10 cellular contexts compared by ENCODE assay signal in the genomic region with DNA sequence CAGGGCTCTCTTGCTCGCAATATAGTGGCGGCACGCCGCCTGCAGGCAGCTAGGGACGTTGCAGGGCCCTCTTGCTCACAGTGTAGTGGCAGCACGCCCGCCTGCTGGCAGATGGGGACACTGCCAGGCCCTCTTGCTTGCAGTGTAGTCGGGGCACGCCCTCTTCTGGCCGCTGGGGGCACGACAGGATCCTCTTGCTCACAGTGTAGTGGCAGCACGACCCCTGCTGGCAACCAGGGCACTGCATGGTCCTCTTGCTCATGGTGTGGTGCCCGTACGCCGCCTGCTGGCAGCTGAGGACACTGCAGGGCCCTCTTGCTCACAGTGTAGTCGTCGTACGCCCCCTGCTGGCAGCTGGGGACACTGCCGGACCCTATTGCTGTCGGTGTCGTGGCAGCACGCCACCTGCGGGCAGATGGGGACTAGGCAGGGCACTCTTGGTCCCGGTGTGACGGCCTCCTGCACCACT. TPM values are rescaled to one million over a fixed set of nuclear protein-coding genes. Genes with fewer than 3 reads are reported as not detected.
DNase-seq lines count a peak whose midpoint lies in the region; ATAC-seq, FAIRE-seq and TF ChIP-seq lines count a peak whose summit lies in the region.
"Not testable (repeated sequence)": the region's sequence is repeated elsewhere in the genome, so short reads cannot be mapped to it uniquely, and the experiment has no call there.
"Had no signal": no experiment of that assay in that cellular context is flagged by ENCODE, and none has a peak within 500 bp of the region (broad histone marks: within the 10 kb centered on the region; RNA-seq: fewer than 3 reads in every experiment).

No MANE protein-coding gene starts in this region.

- not testable (repeated sequence) for H3K4me1 Mint-ChIP-seq in naive B cell

- H2BK5ac ChIP-seq in H1 (ENCODE audit: low read depth, low read length): not testable (repeated sequence)

- H3K18ac ChIP-seq in H1 (ENCODE audit: extremely low read depth, low read length): not testable (repeated sequence)

- H3K36me3 Mint-ChIP-seq in naive B cell: not testable (repeated sequence)

- not testable (repeated sequence) for H4K5ac ChIP-seq in H1 (ENCODE audit: insufficient read length, low read depth, low read length)

- 91% methylated on average over 6 of the region's 25 CpGs; no CpG with 5 or more reads in 1 of the 2 experiments for WGBS in H1 (ENCODE audit: extremely low coverage in 1 of 2, insufficient coverage in 1 of 2, insufficient read length in 1 of 2, insufficient replicate concordance in 2 of 2, low coverage in 1 of 2, low lambda C conversion rate in 2 of 2, missing lambda C conversion rate in 1 of 2), 2 experiments
- WGBS in testis, 2 donors: 28% methylated on average over 9 of the region's 25 CpGs; no CpG with 5 or more reads in 1 of the 2 donors

- not testable (repeated sequence) for H3K4me3 ChIP-seq in OCI-LY1 (ENCODE audit: low read depth, low read length, poor library complexity, severe bottlenecking); H1 (ENCODE audit: extremely low read depth in 1 of 4, insufficient read depth in 2 of 4, low read depth in 3 of 4, low read length in 4 of 4); testis

- not testable (repeated sequence) for H3K4ac ChIP-seq in H1 (replicated peaks; ENCODE audit: insufficient read length, low read depth, low read length)

- H4K8ac ChIP-seq in H1 (ENCODE audit: extremely low read depth, insufficient read depth, low read length): not testable (repeated sequence)

- not testable (repeated sequence) for H3K9me3 ChIP-seq in OCI-LY1 (ENCODE audit: low read length); testis
- peaks cover 9 to 15% of the 10 kb centered on the region in 2 experiments for H3K9me3 ChIP-seq in H1 (ENCODE audit: insufficient read depth in 2 of 2, low read depth in 1 of 2, low read length in 1 of 2)

- H4K20me1 ChIP-seq in OCI-LY1 (ENCODE audit: insufficient read depth, low read length); H1 (replicated peaks in 1 of 2; ENCODE audit: control insufficient read depth in 1 of 2, insufficient read depth in 2 of 2, low read length in 2 of 2): not testable (repeated sequence)

- POLR2A ChIA-PET in H1 (lab: Charles Lee; ENCODE audit: partially characterized antibody): not testable (repeated sequence)

- H3K27me3 Mint-ChIP-seq in naive B cell: not testable (repeated sequence)

- H3K27ac ChIP-seq in OCI-LY1 (ENCODE audit: low read depth, low read length, poor library complexity, severe bottlenecking); H1 (ENCODE audit: low read depth, low read length); testis: not testable (repeated sequence)

- not testable (repeated sequence) for TF ChIP-seq POLR2A in H1 (IDR thresholded peaks at IDR 0.05; ENCODE audit: control extremely low read depth in 1 of 2, low read depth in 2 of 2, low read length in 2 of 2); testis (IDR thresholded peaks at IDR 0.05)

- H2BK20ac ChIP-seq in H1 (ENCODE audit: low read length): not testable (repeated sequence)

- not testable (repeated sequence) for H3K14ac ChIP-seq in H1 (ENCODE audit: insufficient read length)

- H2BK12ac ChIP-seq in H1 (ENCODE audit: low read depth, low read length): not testable (repeated sequence)

- not testable (repeated sequence) for FAIRE-seq in H1 (lab: Jason Lieb, UNC)

- H3K4me2 ChIP-seq in OCI-LY1 (ENCODE audit: low read length); H1 (ENCODE audit: insufficient read depth in 1 of 2, low read depth in 2 of 2, low read length in 2 of 2): not testable (repeated sequence)

- H3K4me1 ChIP-seq in OCI-LY1 (ENCODE audit: insufficient read depth, low read length, severe bottlenecking); H1 (replicated peaks in 1 of 4; ENCODE audit: control insufficient read depth in 3 of 4, insufficient read depth in 4 of 4, low read length in 3 of 4); testis: not testable (repeated sequence)

- H3K9me2 ChIP-seq in OCI-LY1 (ENCODE audit: low read depth, low read length): not testable (repeated sequence)

- not testable (repeated sequence) for H2BK120ac ChIP-seq in H1 (replicated peaks; ENCODE audit: low read depth, low read length)

- not testable (repeated sequence) for H3K79me1 ChIP-seq in H1 (ENCODE audit: low read depth, low read length)

- H3K9me3 Mint-ChIP-seq in naive B cell: not testable (repeated sequence)

- not testable (repeated sequence) for H2AFZ ChIP-seq in OCI-LY1 (ENCODE audit: low read length); H1 (ENCODE audit: low read length)

- intact Hi-C loops in testis (cut with DNase I; ENCODE audit: low total_unique reads): not testable (repeated sequence)

- not testable (repeated sequence) for H4K91ac ChIP-seq in H1 (replicated peaks; ENCODE audit: insufficient read length, low read length)

- H3K23ac ChIP-seq in H1 (ENCODE audit: insufficient read length): not testable (repeated sequence)

- not testable (repeated sequence) for H3K23me2 ChIP-seq in H1 (ENCODE audit: low read depth, low read length)

- not testable (repeated sequence) for H3K79me2 ChIP-seq in OCI-LY1 (ENCODE audit: insufficient read depth, low read length); H1 (ENCODE audit: control insufficient read depth in 1 of 2, insufficient read depth in 2 of 2, low read length in 2 of 2)

- H3K9ac ChIP-seq in OCI-LY1 (ENCODE audit: low read length); H1 (replicated peaks in 1 of 4; ENCODE audit: extremely low read depth in 1 of 4, low read depth in 3 of 4, low read length in 3 of 4): not testable (repeated sequence)

- H3K36me3 ChIP-seq in OCI-LY1 (ENCODE audit: insufficient read depth, low read length); H1 (ENCODE audit: control insufficient read depth in 2 of 4, insufficient read depth in 4 of 4, low read length in 3 of 4); testis (ENCODE audit: low read depth, missing control alignments): not testable (repeated sequence)

- ATAC-seq in GM18502 (IDR thresholded peaks at IDR 0.05; ENCODE audit: poor library complexity, unreplicated experiment): peak; percentile 85
- peak; percentile 67 for ATAC-seq in GM21526 (IDR thresholded peaks at IDR 0.05; ENCODE audit: low FRiP score, unreplicated experiment)
- peak; percentile 47 for ATAC-seq in HG03060 (IDR thresholded peaks at IDR 0.05; ENCODE audit: low read depth, unreplicated experiment)
- ATAC-seq in naive B cell (ENCODE audit: low read depth in 2 of 2): peak; percentile 56 to 60

- H3K27ac Mint-ChIP-seq in naive B cell: not testable (repeated sequence)

- peak; percentile 74 for DNase-seq in activated CD8-positive, alpha-beta memory T cell treated with anti-CD3 and anti-CD28 coated beads, Interleukin-2, amount 50 U/mL, for 48 hours
- not testable (repeated sequence) for DNase-seq in H1 (ENCODE audit: low read depth in 1 of 2, low spot score in 2 of 2); naive B cell
- peak; percentile 84 for DNase-seq in testis

- not testable (repeated sequence) for H3K56ac ChIP-seq in H1 (replicated peaks; ENCODE audit: insufficient read length, low read depth, low read length)

- not testable (repeated sequence) for H3K4me3 Mint-ChIP-seq in naive B cell

- CTCF ChIA-PET in H1 (lab: Charles Lee; ENCODE audit: partially characterized antibody): not testable (repeated sequence)

- H3K27me3 ChIP-seq in OCI-LY1 (ENCODE audit: insufficient read depth, low read length); H1 (replicated peaks in 1 of 4; ENCODE audit: control insufficient read depth in 3 of 4, extremely low read depth in 1 of 4, insufficient read depth in 3 of 4, low read length in 3 of 4); testis: not testable (repeated sequence)

- TF ChIP-seq EP300 in H1 (IDR thresholded peaks at IDR 0.05; ENCODE audit: borderline replicate concordance in 1 of 2, low read depth in 2 of 2, low read length in 2 of 2): not testable (repeated sequence)

- peak; percentile 53 for TF ChIP-seq CTCF in OCI-LY1 (IDR thresholded peaks at IDR 0.05; ENCODE audit: low read length)
- TF ChIP-seq CTCF in H1 (IDR thresholded peaks at IDR 0.05; ENCODE audit: control extremely low read depth in 1 of 3, insufficient read depth in 1 of 3, low read depth in 1 of 3, low read length in 3 of 3): peak; percentile 4 to 29 (median 8); a peak in 3 of 4 replicates
- peak in 1 of 3 experiments; percentile 60 for TF ChIP-seq CTCF in testis (IDR thresholded peaks at IDR 0.05)

- not testable (repeated sequence) for TF ChIP-seq RAD21 in H1 (IDR thresholded peaks at IDR 0.05 in 1 of 2, conservative IDR thresholded peaks at IDR 0.05 in 1 of 2; ENCODE audit: low read depth in 2 of 2, low read length in 2 of 2)

- not testable (repeated sequence) for H2AK5ac ChIP-seq in H1 (ENCODE audit: low read depth, low read length)

- not testable (repeated sequence) for H3F3A ChIP-seq in OCI-LY1 (ENCODE audit: insufficient read depth, low read length)

- H2BK15ac ChIP-seq in H1 (ENCODE audit: low read length): not testable (repeated sequence)

RNA-seq across cellular contexts. Expression of gene SCGB1C1, which starts 3.0 kb away (rescaled TPM):
- total RNA-seq in H1 (2021; fragmentation: NEBNext Ultra II Directional; extraction: Animal tissue kit (Norgen Biotek cat#: 25700)): not detected in 2 replicates
- polyA plus RNA-seq in H1 (2011; rRNA removed) (not detected in 2 replicates), naive B cell (ENCODE audit: low read depth in 6 of 6) (1 to 10 TPM in 2 of 6 donors, not detected in 4; 1.9 to 2.1 TPM), testis (ENCODE audit: insufficient read depth, low read depth, low replicate concordance) (not detected)
- polyA plus RNA-seq in H1 (2011; cell fraction: cytosol; rRNA removed): not detected
- polyA plus RNA-seq in H1 (2011; cell fraction: nucleus; rRNA removed): not detected
- not detected in 4 replicates for polyA plus RNA-seq in H1 (2012, experiment 1 of 2)
- polyA plus RNA-seq in H1 (2012, experiment 2 of 2): not detected
- polyA plus RNA-seq in H1 (2013, experiment 1 of 2): not detected
- not detected for polyA plus RNA-seq in H1 (2013, experiment 2 of 2)
- polyA minus RNA-seq in H1 (2011; rRNA and poly(A)+ RNA removed): not detected in 2 replicates
- not detected for polyA minus RNA-seq in H1 (2011; cell fraction: cytosol; rRNA and poly(A)+ RNA removed)
- not detected for polyA minus RNA-seq in H1 (2011; cell fraction: nucleus; rRNA and poly(A)+ RNA removed)
- not detected for total RNA-seq in testis
- total RNA-seq: frontal cortex, H7 had no signal

RNA-seq across cellular contexts. Expression of gene BET1L, which starts 17.3 kb away (rescaled TPM):
- 37.9 and 40.2 TPM in 2 replicates for total RNA-seq in H1 (2021; fragmentation: NEBNext Ultra II Directional; extraction: Animal tissue kit (Norgen Biotek cat#: 25700))
- polyA plus RNA-seq in H1 (2011; rRNA removed) (61.9 and 71.1 TPM in 2 replicates), naive B cell (ENCODE audit: low read depth in 6 of 6) (10 to 100 TPM; 23.4 to 72.3 (median 44.7) TPM), testis (ENCODE audit: insufficient read depth, low read depth, low replicate concordance) (79.9 TPM)
- polyA plus RNA-seq in H1 (2011; cell fraction: cytosol; rRNA removed): 41.0 TPM
- 69.5 TPM for polyA plus RNA-seq in H1 (2011; cell fraction: nucleus; rRNA removed)
- 26.7 to 37.3 TPM (median 33.5 TPM) in 4 replicates for polyA plus RNA-seq in H1 (2012, experiment 1 of 2)
- polyA plus RNA-seq in H1 (2012, experiment 2 of 2): 31.1 TPM
- polyA plus RNA-seq in H1 (2013, experiment 1 of 2): 21.9 TPM
- 22.9 TPM for polyA plus RNA-seq in H1 (2013, experiment 2 of 2)
- 54.1 and 75.4 TPM in 2 replicates for polyA minus RNA-seq in H1 (2011; rRNA and poly(A)+ RNA removed)
- 20.7 TPM for polyA minus RNA-seq in H1 (2011; cell fraction: cytosol; rRNA and poly(A)+ RNA removed)
- polyA minus RNA-seq in H1 (2011; cell fraction: nucleus; rRNA and poly(A)+ RNA removed): 64.7 TPM
- total RNA-seq in testis: 10 to 100 TPM; 43.7 to 47.5 TPM

RNA-seq across cellular contexts. Expression of gene RIC8A, which starts 17.6 kb away (rescaled TPM):
- total RNA-seq in H1 (2021; fragmentation: NEBNext Ultra II Directional; extraction: Animal tissue kit (Norgen Biotek cat#: 25700)): 67.0 and 76.7 TPM in 2 replicates
- polyA plus RNA-seq in H1 (2011; rRNA removed) (105 and 123 TPM in 2 replicates), naive B cell (ENCODE audit: low read depth in 6 of 6) (10 to 100 TPM; 66.8 to 83.6 (median 72.6) TPM), testis (ENCODE audit: insufficient read depth, low read depth, low replicate concordance) (132 TPM)
- polyA plus RNA-seq in H1 (2011; cell fraction: cytosol; rRNA removed): 82.4 TPM
- polyA plus RNA-seq in H1 (2011; cell fraction: nucleus; rRNA removed): 234 TPM
- polyA plus RNA-seq in H1 (2012, experiment 1 of 2): 49.0 to 68.8 TPM (median 62.1 TPM) in 4 replicates
- 53.7 TPM for polyA plus RNA-seq in H1 (2012, experiment 2 of 2)
- 37.2 TPM for polyA plus RNA-seq in H1 (2013, experiment 1 of 2)
- 43.2 TPM for polyA plus RNA-seq in H1 (2013, experiment 2 of 2)
- polyA minus RNA-seq in H1 (2011; rRNA and poly(A)+ RNA removed): 82.0 and 141 TPM in 2 replicates
- 42.5 TPM for polyA minus RNA-seq in H1 (2011; cell fraction: cytosol; rRNA and poly(A)+ RNA removed)
- polyA minus RNA-seq in H1 (2011; cell fraction: nucleus; rRNA and poly(A)+ RNA removed): 82.7 TPM
- total RNA-seq in testis: 100 to 1,000 TPM; 104 to 108 TPM

RNA-seq across cellular contexts. Expression of gene SIRT3, which starts 46.3 kb away (rescaled TPM):
- total RNA-seq in H1 (2021; fragmentation: NEBNext Ultra II Directional; extraction: Animal tissue kit (Norgen Biotek cat#: 25700)): 14.3 and 14.6 TPM in 2 replicates
- polyA plus RNA-seq in H1 (2011; rRNA removed) (21.6 and 25.5 TPM in 2 replicates), naive B cell (ENCODE audit: low read depth in 6 of 6) (10 to 100 TPM in 3 of 6 donors, 1 to 10 TPM in 3; 1.4 to 14.2 (median 8.8) TPM), testis (ENCODE audit: insufficient read depth, low read depth, low replicate concordance) (57.0 TPM)
- polyA plus RNA-seq in H1 (2011; cell fraction: cytosol; rRNA removed): 27.9 TPM
- 29.0 TPM for polyA plus RNA-seq in H1 (2011; cell fraction: nucleus; rRNA removed)
- polyA plus RNA-seq in H1 (2012, experiment 1 of 2): 21.5 to 23.2 TPM (median 22.7 TPM) in 4 replicates
- 13.5 TPM for polyA plus RNA-seq in H1 (2012, experiment 2 of 2)
- 10.0 TPM for polyA plus RNA-seq in H1 (2013, experiment 1 of 2)
- polyA plus RNA-seq in H1 (2013, experiment 2 of 2): 9.4 TPM
- polyA minus RNA-seq in H1 (2011; rRNA and poly(A)+ RNA removed): 13.7 and 14.4 TPM in 2 replicates
- polyA minus RNA-seq in H1 (2011; cell fraction: cytosol; rRNA and poly(A)+ RNA removed): 8.9 TPM
- polyA minus RNA-seq in H1 (2011; cell fraction: nucleus; rRNA and poly(A)+ RNA removed): 11.6 TPM
- total RNA-seq in testis: 10 to 100 TPM; 31.7 to 43.6 TPM

RNA-seq across cellular contexts. Expression of gene PSMD13, which starts 46.9 kb away (rescaled TPM):
- total RNA-seq in H1 (2021; fragmentation: NEBNext Ultra II Directional; extraction: Animal tissue kit (Norgen Biotek cat#: 25700)): 136 and 141 TPM in 2 replicates
- polyA plus RNA-seq in H1 (2011; rRNA removed): 121 and 130 TPM in 2 replicates
- 158 TPM for polyA plus RNA-seq in H1 (2011; cell fraction: cytosol; rRNA removed)
- 84.4 TPM for polyA plus RNA-seq in H1 (2011; cell fraction: nucleus; rRNA removed)
- polyA plus RNA-seq in H1 (2012, experiment 1 of 2): 141 to 163 TPM (median 151 TPM) in 4 replicates
- 136 TPM for polyA plus RNA-seq in H1 (2012, experiment 2 of 2)
- 68.4 TPM for polyA plus RNA-seq in H1 (2013, experiment 1 of 2)
- 67.6 TPM for polyA plus RNA-seq in H1 (2013, experiment 2 of 2)
- 65.1 and 83.5 TPM in 2 replicates for polyA minus RNA-seq in H1 (2011; rRNA and poly(A)+ RNA removed)
- polyA minus RNA-seq in H1 (2011; cell fraction: cytosol; rRNA and poly(A)+ RNA removed): 37.7 TPM
- 35.1 TPM for polyA minus RNA-seq in H1 (2011; cell fraction: nucleus; rRNA and poly(A)+ RNA removed)
- 100 to 1,000 TPM; 193 to 258 (median 215) TPM for polyA plus RNA-seq in naive B cell (ENCODE audit: low read depth in 6 of 6)
- total RNA-seq in testis: 100 to 1,000 TPM; 128 to 180 TPM
- polyA plus RNA-seq in testis (ENCODE audit: insufficient read depth, low read depth, low replicate concordance): 133 TPM
